In genomic region chr3:123724306-123724705, GRCh38 we compare ENCODE assay signal across 9 cellular contexts.
DNase-seq lines count a peak whose midpoint lies in the region; ATAC-seq, FAIRE-seq and TF ChIP-seq lines count a peak whose summit lies in the region.
"Had no signal": no experiment of that assay in that cellular context is flagged by ENCODE, and none has a peak within 500 bp of the region (broad histone marks: within the 10 kb centered on the region; RNA-seq: fewer than 3 reads in every experiment).

No MANE protein-coding gene starts in this region.

- no peak for DNase-seq in HepG2 (ENCODE audit: low spot score)
- DNase-seq in right lobe of liver: no peak
- DNase-seq in astrocyte (ENCODE audit: low read depth): peak; percentile 23
- peak; percentile 47 for DNase-seq in iPS-NIHi11 (ENCODE audit: low spot score)
- DNase-seq in activated T-helper 1 cell treated with anti-CD3 and anti-CD28 coated beads, Interleukin-12 subunit alpha, Interleukin-12 subunit beta, Interleukin-2, Interleukin-4 antibody, amounts not matched to agents 30 ng/mL and 10 ng/mL and 1 ng/mL, durations not matched to agents 14 hours and 24 hours and 36 hours (ENCODE audit: low spot score): no peak
- DNase-seq in NCI-H2029 (lab: John Stamatoyannopoulos, UW): no peak
- DNase-seq in caudate nucleus (lab: John Stamatoyannopoulos, UW): no peak
- no peak for DNase-seq in G401 (ENCODE audit: low spot score)
- DNase-seq: activated naive CD8-positive, alpha-beta T cell treated with anti-CD3 and anti-CD28 coated beads, Interleukin-2, amount 10 ng/mL, durations not matched to agents 7 days and 5 days had no signal

- H3K36me3 ChIP-seq in HepG2 (replicated peaks in 1 of 2; ENCODE audit: control insufficient read depth in 1 of 2, insufficient read depth in 2 of 2, low read length in 2 of 2) (peaks cover 6 to 23% of the 10 kb centered on the region in 2 experiments; a peak in 4 of 5 replicates), right lobe of liver (peaks cover 0 to 41% (median 9%) of the 10 kb centered on the region in 4 donors), astrocyte (ENCODE audit: insufficient read depth, low read length) (peaks cover 4% of the 10 kb centered on the region)

- no peak for TF ChIP-seq EP300 in HepG2 (IDR thresholded peaks at IDR 0.05; ENCODE audit: low read depth in 2 of 2, low read length in 2 of 2)
- no peak for TF ChIP-seq EP300 in HepG2 (CRISPR knock-in tag; IDR thresholded peaks at IDR 0.05; ENCODE audit: borderline replicate concordance)

- POLR2A ChIA-PET in HepG2 (lab: Yijun Ruan, JAX): interaction anchor here (0.7 kb wide), 1 partner anchor 119 kb away, joined by 3 read pairs; no protein-coding TSS in a partner anchor

- CTCF ChIA-PET in HepG2 (lab: Yijun Ruan, JAX; ENCODE audit: low intra/inter-chr PET ratio, low total read pairs): interaction anchor here (1.5 to 1.8 kb wide), 2 partner anchors 72 to 82 kb away, joined by 7 to 12 read pairs; no protein-coding TSS in a partner anchor

- ATAC-seq in HepG2 (no peak), right lobe of liver (no peak)

- no peak for TF ChIP-seq CTCF in HepG2 (CRISPR knock-in tag; IDR thresholded peaks at IDR 0.05)
- TF ChIP-seq CTCF in right lobe of liver (IDR thresholded peaks at IDR 0.05): peak in 2 of 4 donors; percentile 6 to 13
- peak; percentile 32 for TF ChIP-seq CTCF in astrocyte (IDR thresholded peaks at IDR 0.05; ENCODE audit: insufficient read depth, low read depth, low read length)

- H3K79me2 ChIP-seq in HepG2 (ENCODE audit: insufficient read depth, low read length): no peaks in the 10 kb centered on the region
- H3K79me2 ChIP-seq in astrocyte (ENCODE audit: insufficient read depth, low read length): no peaks in the 10 kb centered on the region

- no peaks in the 10 kb centered on the region for H3K27me3 Mint-ChIP-seq in astrocyte (ENCODE audit: low read depth, unreplicated experiment)
- H3K27me3 Mint-ChIP-seq in activated T-helper 1 cell treated with anti-CD3 and anti-CD28 coated beads, Interleukin-12 subunit alpha, Interleukin-12 subunit beta, Interleukin-2, Interleukin-4 antibody, amounts not matched to agents 30 ng/mL and 10 ng/mL and 1 ng/mL, durations not matched to agents 14 hours and 24 hours and 36 hours (ENCODE audit: insufficient read depth): peaks cover 5% of the 10 kb centered on the region

- no peak overlapping the region for H3K4me2 ChIP-seq in HepG2 (ENCODE audit: low read depth, low read length)
- no peak overlapping the region for H3K4me2 ChIP-seq in astrocyte (ENCODE audit: low read length)

- H3K27me3 ChIP-seq in HepG2 (ENCODE audit: control insufficient read depth in 1 of 2, insufficient read depth in 2 of 2, low read length in 2 of 2) (no peaks in the 10 kb centered on the region), right lobe of liver (no peaks in the 10 kb centered on the region), astrocyte (ENCODE audit: insufficient read depth, low read length) (no peaks in the 10 kb centered on the region)

- peaks cover 12% of the 10 kb centered on the region for H3K4me1 Mint-ChIP-seq in astrocyte (ENCODE audit: low read depth, unreplicated experiment)
- H3K4me1 Mint-ChIP-seq in activated T-helper 1 cell treated with anti-CD3 and anti-CD28 coated beads, Interleukin-12 subunit alpha, Interleukin-12 subunit beta, Interleukin-2, Interleukin-4 antibody, amounts not matched to agents 30 ng/mL and 10 ng/mL and 1 ng/mL, durations not matched to agents 14 hours and 24 hours and 36 hours (ENCODE audit: low read depth): peaks cover 3% of the 10 kb centered on the region
- H3K4me1 Mint-ChIP-seq: activated naive CD8-positive, alpha-beta T cell treated with anti-CD3 and anti-CD28 coated beads, Interleukin-2, amount 10 ng/mL, durations not matched to agents 7 days and 5 days had no signal

- H4K20me1 ChIP-seq in HepG2 (ENCODE audit: insufficient read depth, low read length) (no peaks in the 10 kb centered on the region), astrocyte (ENCODE audit: insufficient read depth, low read length) (no peaks in the 10 kb centered on the region)

- no peaks in the 10 kb centered on the region for H3K9me3 Mint-ChIP-seq in astrocyte (ENCODE audit: unreplicated experiment)
- no peaks in the 10 kb centered on the region for H3K9me3 Mint-ChIP-seq in activated T-helper 1 cell treated with anti-CD3 and anti-CD28 coated beads, Interleukin-12 subunit alpha, Interleukin-12 subunit beta, Interleukin-2, Interleukin-4 antibody, amounts not matched to agents 30 ng/mL and 10 ng/mL and 1 ng/mL, durations not matched to agents 14 hours and 24 hours and 36 hours
- H3K9me3 Mint-ChIP-seq: activated naive CD8-positive, alpha-beta T cell treated with anti-CD3 and anti-CD28 coated beads, Interleukin-2, amount 10 ng/mL, durations not matched to agents 7 days and 5 days had no signal

- H3K9ac ChIP-seq in HepG2 (ENCODE audit: insufficient read depth, low read depth, low read length): no peak overlapping the region
- H3K9ac ChIP-seq in astrocyte (ENCODE audit: low read length): no peak overlapping the region

- H3K9me3 ChIP-seq in HepG2 (ENCODE audit: low read length): no peaks in the 10 kb centered on the region
- no peaks in the 10 kb centered on the region for H3K9me3 ChIP-seq in right lobe of liver
- no peaks in the 10 kb centered on the region for H3K9me3 ChIP-seq in astrocyte (ENCODE audit: insufficient read depth, low read depth, low read length)

- H3K4me3 ChIP-seq in HepG2 (replicated peaks in 1 of 3; ENCODE audit: insufficient read depth in 1 of 3, low read depth in 2 of 3, low read length in 3 of 3) (no peak overlapping the region), right lobe of liver (no peak overlapping the region), astrocyte (ENCODE audit: insufficient read depth, low read depth, low read length) (no peak overlapping the region)

- in situ Hi-C loops in HepG2 (cut with HindIII; ENCODE audit: extremely low pct_ligation_motif_present, low pct_unique_long_range_greater_than_20kb): no loop called here
- in situ Hi-C loops in G401 (cut with HindIII; ENCODE audit: low sequenced_read_pairs): no loop called here

- FAIRE-seq in HepG2 (lab: Jason Lieb, UNC): no peak
- FAIRE-seq in astrocyte (lab: Jason Lieb, UNC): peak; percentile 13

- H3K27ac Mint-ChIP-seq in astrocyte (ENCODE audit: unreplicated experiment): no peak overlapping the region
- no peak overlapping the region for H3K27ac Mint-ChIP-seq in activated T-helper 1 cell treated with anti-CD3 and anti-CD28 coated beads, Interleukin-12 subunit alpha, Interleukin-12 subunit beta, Interleukin-2, Interleukin-4 antibody, amounts not matched to agents 30 ng/mL and 10 ng/mL and 1 ng/mL, durations not matched to agents 14 hours and 24 hours and 36 hours
- H3K27ac Mint-ChIP-seq: activated naive CD8-positive, alpha-beta T cell treated with anti-CD3 and anti-CD28 coated beads, Interleukin-2, amount 10 ng/mL, durations not matched to agents 7 days and 5 days had no signal

- intact Hi-C loops in HepG2 (cut with micrococcal nuclease; ENCODE audit: unreplicated experiment): no loop called here
- intact Hi-C loops in right lobe of liver (cut with DNase I): no loop called here
- intact Hi-C loops in activated T-helper 1 cell treated with anti-CD3 and anti-CD28 coated beads, Interleukin-12 subunit alpha, Interleukin-12 subunit beta, Interleukin-2, Interleukin-4 antibody, amounts not matched to agents 30 ng/mL and 10 ng/mL and 1 ng/mL, durations not matched to agents 14 hours and 24 hours and 36 hours (cut with micrococcal nuclease): loop anchor here (5.0 kb wide), 2 partner anchors 353 to 397 kb away; no protein-coding TSS in a partner anchor

- WGBS in HepG2 (ENCODE audit: low lambda C conversion rate): 69% methylated on average over 3 of the region's 3 CpGs
- WGBS in right lobe of liver (ENCODE audit: insufficient coverage, low coverage, low lambda C conversion rate, missing lambda C conversion rate): 37% methylated on average over 3 of the region's 3 CpGs

- H3K27ac ChIP-seq in HepG2 (ENCODE audit: extremely low read length, insufficient read depth, low read length) (no peak overlapping the region), right lobe of liver (no peak overlapping the region), astrocyte (ENCODE audit: low read depth, low read length) (no peak overlapping the region), caudate nucleus (ENCODE audit: low read depth, low read length) (no peak overlapping the region)

- TF ChIP-seq RAD21 in HepG2 (CRISPR knock-in tag; IDR thresholded peaks at IDR 0.05): no peak

- no peak overlapping the region for H3K4me3 Mint-ChIP-seq in astrocyte (ENCODE audit: unreplicated experiment)
- H3K4me3 Mint-ChIP-seq in activated T-helper 1 cell treated with anti-CD3 and anti-CD28 coated beads, Interleukin-12 subunit alpha, Interleukin-12 subunit beta, Interleukin-2, Interleukin-4 antibody, amounts not matched to agents 30 ng/mL and 10 ng/mL and 1 ng/mL, durations not matched to agents 14 hours and 24 hours and 36 hours: no peak overlapping the region
- H3K4me3 Mint-ChIP-seq: activated naive CD8-positive, alpha-beta T cell treated with anti-CD3 and anti-CD28 coated beads, Interleukin-2, amount 10 ng/mL, durations not matched to agents 7 days and 5 days had no signal

- H3K4me1 ChIP-seq in HepG2 (ENCODE audit: insufficient read depth, low read length): no peaks in the 10 kb centered on the region
- H3K4me1 ChIP-seq in right lobe of liver: no peaks in the 10 kb centered on the region
- H3K4me1 ChIP-seq in astrocyte (ENCODE audit: insufficient read depth, low read length): peaks cover 5% of the 10 kb centered on the region

- H2AFZ ChIP-seq in HepG2 (ENCODE audit: low read length) (no peak overlapping the region), astrocyte (ENCODE audit: low read depth, low read length) (no peak overlapping the region)

- TF ChIP-seq POLR2A in HepG2 (IDR thresholded peaks at IDR 0.05; ENCODE audit: insufficient read depth in 1 of 2, low read depth in 2 of 2, low read length in 2 of 2) (no peak), right lobe of liver (IDR thresholded peaks at IDR 0.05) (no peak)

- BruUV-seq in HepG2 (replicated peaks; lab: Mats Ljungman, UMichigan): no TSS peak

- H3K36me3 Mint-ChIP-seq in astrocyte (ENCODE audit: low read depth, unreplicated experiment): peaks cover 5% of the 10 kb centered on the region
- H3K36me3 Mint-ChIP-seq in activated T-helper 1 cell treated with anti-CD3 and anti-CD28 coated beads, Interleukin-12 subunit alpha, Interleukin-12 subunit beta, Interleukin-2, Interleukin-4 antibody, amounts not matched to agents 30 ng/mL and 10 ng/mL and 1 ng/mL, durations not matched to agents 14 hours and 24 hours and 36 hours (ENCODE audit: low read depth): no peaks in the 10 kb centered on the region
- H3K36me3 Mint-ChIP-seq: activated naive CD8-positive, alpha-beta T cell treated with anti-CD3 and anti-CD28 coated beads, Interleukin-2, amount 10 ng/mL, durations not matched to agents 7 days and 5 days had no signal

TF ChIP-seq in HepG2, 621 proteins besides CTCF, POLR2A, EP300 and RAD21 (continues in another document):
- TF ChIP-seq SP140L (CRISPR knock-in tag; IDR thresholded peaks at IDR 0.05; ENCODE audit: borderline replicate concordance) (no peak), ZNF207 (IDR thresholded peaks at IDR 0.05; ENCODE audit: borderline replicate concordance) (no peak), TEAD3 (CRISPR knock-in tag; optimal IDR thresholded peaks at IDR 0.05; ENCODE audit: borderline replicate concordance) (peak; percentile 81), ZNF7 (CRISPR knock-in tag; IDR thresholded peaks at IDR 0.05) (no peak), JUND (CRISPR knock-in tag; IDR thresholded peaks at IDR 0.05) (no peak), MEF2D (CRISPR knock-in tag; IDR thresholded peaks at IDR 0.05) (no peak)

Comparison
In these comparisons a context has a peak if more than half of its experiments do, and no peak if none do; other contexts are left out.
1. DNase-seq: peak in astrocyte (single experiment) and iPS-NIHi11 (single experiment); none in HepG2 (single experiment), right lobe of liver (0 of 3), activated T-helper 1 cell treated with anti-CD3 and anti-CD28 coated beads, Interleukin-12 subunit alpha, Interleukin-12 subunit beta, Interleukin-2, Interleukin-4 antibody, amounts not matched to agents 30 ng/mL and 10 ng/mL and 1 ng/mL, durations not matched to agents 14 hours and 24 hours and 36 hours (single experiment), NCI-H2029 (single experiment), caudate nucleus (0 of 61) and G401 (single experiment).